Comparison of ENCODE assay signal across 9 cellular contexts in genomic region chr13:67228909-67229308, GRCh38. TPM values are rescaled to one million over a fixed set of nuclear protein-coding genes. Genes with fewer than 3 reads are reported as not detected.
A peak's percentile ranks its signal among the peaks of the same experiment; 100 is the strongest.
DNase-seq lines count a peak whose midpoint lies in the region; ATAC-seq and TF ChIP-seq lines count a peak whose summit lies in the region.
"Had no signal": no experiment of that assay in that cellular context is flagged by ENCODE, and none has a peak within 500 bp of the region (broad histone marks: within the 10 kb centered on the region; RNA-seq: fewer than 3 reads in every experiment).

No MANE protein-coding gene starts in this region.

- H3K27me3 ChIP-seq in neural cell (ENCODE audit: insufficient read depth, low read depth, low read length): peaks cover 4% of the 10 kb centered on the region

- H3K27ac ChIP-seq in cingulate gyrus (ENCODE audit: low read depth, low read length) (peak overlapping the region; percentile 70), neural cell (ENCODE audit: low read length) (no peak overlapping the region)
- H3K27ac ChIP-seq: VCaP had no signal

- peak overlapping the region; percentile 81 for H3K4me3 ChIP-seq in neural cell (ENCODE audit: low read length)

- no peaks in the 10 kb centered on the region for H3K9me2 ChIP-seq in neural cell (ENCODE audit: insufficient read depth, low read length)

- H3K9ac ChIP-seq in neural cell (ENCODE audit: low read length): peak overlapping the region; percentile 38

- no peaks in the 10 kb centered on the region for H4K20me1 ChIP-seq in neural cell (ENCODE audit: insufficient read depth)

- TF ChIP-seq RAD21 in neural cell (conservative IDR thresholded peaks at IDR 0.05): no peak

- no peak for ATAC-seq in GM18517 (IDR thresholded peaks at IDR 0.05; ENCODE audit: unreplicated experiment)
- ATAC-seq in GM19452 (IDR thresholded peaks at IDR 0.05; ENCODE audit: unreplicated experiment): no peak

- TF ChIP-seq CTCF in neural cell (IDR thresholded peaks at IDR 0.05; ENCODE audit: poor library complexity, severe bottlenecking): no peak

- H3K4me2 ChIP-seq in neural cell (ENCODE audit: low read length): peak overlapping the region; percentile 68

- no peaks in the 10 kb centered on the region for H3K36me3 ChIP-seq in neural cell (ENCODE audit: insufficient read depth, low read length)

- no peak overlapping the region for H2AFZ ChIP-seq in neural cell (ENCODE audit: low read depth, low read length)

- peak; percentile 7 for DNase-seq in ACHN
- peak; percentile 29 for DNase-seq in LHCN-M2 (ENCODE audit: low read depth)
- DNase-seq in iPS-NIHi11 (ENCODE audit: low spot score): no peak
- DNase-seq in effector CD8-positive, alpha-beta T cell (lab: John Stamatoyannopoulos, UW): no peak

- in situ Hi-C loops in ACHN (cut with HindIII; ENCODE audit: low pct_ligation_motif_present, low pct_unique_long_range_greater_than_20kb, low sequenced_read_pairs): no loop called here

- no peaks in the 10 kb centered on the region for H3F3A ChIP-seq in neural cell (ENCODE audit: insufficient read depth, low read length, poor library complexity, severe bottlenecking)

- H3K79me2 ChIP-seq in neural cell (replicated peaks; ENCODE audit: insufficient read depth, low read length): peaks cover 11% of the 10 kb centered on the region

- H3K9me3 ChIP-seq in neural cell (ENCODE audit: low read length): no peaks in the 10 kb centered on the region

- no peak for TF ChIP-seq EP300 in neural cell (conservative IDR thresholded peaks at IDR 0.05; ENCODE audit: poor library complexity, severe bottlenecking)

TF ChIP-seq in neural cell, 6 proteins besides CTCF, POLR2A, EP300 and RAD21:
- TF ChIP-seq TAF1 (IDR thresholded peaks at IDR 0.05; ENCODE audit: low read depth): no peak
- no peak for TF ChIP-seq REST (IDR thresholded peaks at IDR 0.05; ENCODE audit: borderline replicate concordance)
- no peak for TF ChIP-seq MXI1 (conservative IDR thresholded peaks at IDR 0.05; ENCODE audit: poor library complexity, severe bottlenecking)
- TF ChIP-seq SMC3 (conservative IDR thresholded peaks at IDR 0.05; ENCODE audit: poor library complexity): no peak
- no peak for TF ChIP-seq EZH2 (IDR thresholded peaks at IDR 0.05; ENCODE audit: borderline replicate concordance, insufficient read depth, low read length, poor library complexity, severe bottlenecking)
- no peak for TF ChIP-seq POLR2AphosphoS5 (IDR thresholded peaks at IDR 0.05)

RNA-seq across cellular contexts. Expression of gene PCDH9, which starts 1.2 kb away (rescaled TPM):
- 86.5 and 90.6 TPM in 2 replicates for total RNA-seq in LHCN-M2 (2014; rRNA removed)
- 11.8 TPM for polyA plus RNA-seq in LHCN-M2 (2012)
- 3.5 and 4.6 TPM in 2 replicates for polyA plus RNA-seq in neural cell
- 32.4 and 35.9 TPM in 2 replicates for polyA minus RNA-seq in neural cell

Comparison
In these comparisons a context has a peak if more than half of its experiments do, and no peak if none do; other contexts are left out.
1. DNase-seq: peak in ACHN (single experiment) and LHCN-M2 (single experiment); none in iPS-NIHi11 (single experiment) and effector CD8-positive, alpha-beta T cell (single experiment).